Comparison of ENCODE assay signal across 8 cellular contexts in the genomic region with DNA sequence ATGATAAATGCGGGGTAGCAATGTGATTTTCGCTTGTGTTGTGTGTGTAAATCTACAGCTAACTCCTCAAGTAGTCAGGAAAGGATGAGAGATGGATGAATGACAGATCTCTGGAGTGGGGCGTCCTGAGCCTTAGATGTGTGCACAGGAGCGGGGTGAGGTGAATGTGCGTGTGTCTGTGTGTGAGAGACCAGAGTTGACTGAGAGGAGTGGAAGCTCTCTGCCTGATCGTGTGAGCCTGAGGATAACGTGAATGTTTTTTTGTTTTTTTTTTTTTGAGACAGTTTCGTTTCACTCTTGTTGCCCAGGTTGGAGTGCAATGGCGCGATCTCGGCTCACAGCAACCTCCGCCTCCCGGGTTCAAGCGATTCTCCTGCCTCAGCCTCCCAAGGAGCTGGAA. TPM values are rescaled to one million over a fixed set of nuclear protein-coding genes. Genes with fewer than 3 reads are reported as not detected.
DNase-seq lines count a peak whose midpoint lies in the region; ATAC-seq and TF ChIP-seq lines count a peak whose summit lies in the region.

No MANE protein-coding gene starts in this region.

- H3F3A ChIP-seq in neural progenitor cell (ENCODE audit: low read depth): peaks cover 4% of the 10 kb centered on the region

- no peaks in the 10 kb centered on the region for H3K9me3 ChIP-seq in OCI-LY3 (ENCODE audit: insufficient read depth, low read length)
- H3K9me3 ChIP-seq in neural progenitor cell (ENCODE audit: low read depth): no peaks in the 10 kb centered on the region

- H3K79me2 ChIP-seq in OCI-LY3 (ENCODE audit: low read length): peaks cover 11% of the 10 kb centered on the region
- peaks cover 53% of the 10 kb centered on the region for H3K79me2 ChIP-seq in neural progenitor cell (ENCODE audit: low read depth)

- H3K9me3 Mint-ChIP-seq in CD14-positive monocyte: peaks cover 38 to 86% (median 84%) of the 10 kb centered on the region in 7 donors
- H3K9me3 Mint-ChIP-seq in endothelial cell (ENCODE audit: unreplicated experiment): peaks cover 9% of the 10 kb centered on the region
- H3K9me3 Mint-ChIP-seq in neural progenitor cell: peaks cover 72% of the 10 kb centered on the region

- TF ChIP-seq CTCF in CD14-positive monocyte (IDR thresholded peaks at IDR 0.05): no peak
- TF ChIP-seq CTCF in OCI-LY3 (IDR thresholded peaks at IDR 0.05; ENCODE audit: low read depth, low read length): no peak
- TF ChIP-seq CTCF in endothelial cell (IDR thresholded peaks at IDR 0.05; ENCODE audit: unreplicated experiment): no peak
- TF ChIP-seq CTCF in neural progenitor cell (IDR thresholded peaks at IDR 0.05): no peak

- H3K4me1 ChIP-seq in OCI-LY3 (ENCODE audit: low read length) (no peaks in the 10 kb centered on the region), neural progenitor cell (peaks cover 6% of the 10 kb centered on the region)

- peak overlapping the region in 1 of 7 donors; percentile 16 for H3K27ac Mint-ChIP-seq in CD14-positive monocyte
- H3K27ac Mint-ChIP-seq in endothelial cell (ENCODE audit: unreplicated experiment): peak overlapping the region; percentile 53
- H3K27ac Mint-ChIP-seq in neural progenitor cell: peak overlapping the region; percentile 25

- no peak for ATAC-seq in HG02870 (IDR thresholded peaks at IDR 0.05; ENCODE audit: unreplicated experiment)

- H4K20me1 ChIP-seq in OCI-LY3 (ENCODE audit: insufficient read depth, low read length) (no peaks in the 10 kb centered on the region), neural progenitor cell (ENCODE audit: low read depth) (no peaks in the 10 kb centered on the region)

- peak overlapping the region; percentile 97 to 100 for H3K4me3 Mint-ChIP-seq in CD14-positive monocyte
- H3K4me3 Mint-ChIP-seq in endothelial cell (ENCODE audit: unreplicated experiment): peak overlapping the region; percentile 100
- peak overlapping the region; percentile 98 for H3K4me3 Mint-ChIP-seq in neural progenitor cell

- peaks cover 33% of the 10 kb centered on the region for H3K36me3 ChIP-seq in OCI-LY3 (replicated peaks; ENCODE audit: low read depth, low read length)
- H3K36me3 ChIP-seq in neural progenitor cell: peaks cover 8% of the 10 kb centered on the region

- H3K36me3 Mint-ChIP-seq in CD14-positive monocyte: peaks cover 25 to 39% of the 10 kb centered on the region in 2 donors
- H3K36me3 Mint-ChIP-seq in endothelial cell (ENCODE audit: low read depth, unreplicated experiment): peaks cover 73% of the 10 kb centered on the region
- H3K36me3 Mint-ChIP-seq in neural progenitor cell: peaks cover 56% of the 10 kb centered on the region

- DNase-seq in CD14-positive monocyte (ENCODE audit: low spot score) (no peak), endothelial cell (ENCODE audit: low spot score) (no peak), neural progenitor cell (ENCODE audit: low spot score) (no peak), NAMALWA (ENCODE audit: low spot score) (no peak), NCI-H82 (lab: John Stamatoyannopoulos, UW) (no peak), NCI-H345 (lab: John Stamatoyannopoulos, UW) (no peak)

- H3K27me3 ChIP-seq in OCI-LY3 (ENCODE audit: low read depth, low read length) (no peaks in the 10 kb centered on the region), neural progenitor cell (no peaks in the 10 kb centered on the region)

- H3K4me1 Mint-ChIP-seq in CD14-positive monocyte (peaks cover 13% of the 10 kb centered on the region), endothelial cell (ENCODE audit: unreplicated experiment) (peaks cover 23% of the 10 kb centered on the region), neural progenitor cell (peaks cover 10% of the 10 kb centered on the region)

- H3K4me2 ChIP-seq in OCI-LY3 (ENCODE audit: low read length) (peak overlapping the region; percentile 72), neural progenitor cell (peak overlapping the region; percentile 71)

- H2AFZ ChIP-seq in OCI-LY3 (ENCODE audit: low read depth, low read length): no peak overlapping the region
- H2AFZ ChIP-seq in neural progenitor cell (replicated peaks): peak overlapping the region; percentile 100

- H3K9ac ChIP-seq in OCI-LY3 (ENCODE audit: low read length): no peak overlapping the region
- H3K9ac ChIP-seq in neural progenitor cell: peak overlapping the region; percentile 61

- intact Hi-C loops in CD14-positive monocyte (cut with micrococcal nuclease): loop anchor here (5.0 to 10.0 kb wide), 6 partner anchors 94 to 186 kb away; a partner anchor contains a TSS

- H3K27ac ChIP-seq in OCI-LY3 (ENCODE audit: low read length): no peak overlapping the region
- no peak overlapping the region for H3K27ac ChIP-seq in neural progenitor cell

- peaks cover 2 to 5% (median 3%) of the 10 kb centered on the region in 3 donors for H3K27me3 Mint-ChIP-seq in CD14-positive monocyte (ENCODE audit: low read depth in 3 of 3)
- peaks cover 6% of the 10 kb centered on the region for H3K27me3 Mint-ChIP-seq in endothelial cell (ENCODE audit: unreplicated experiment)
- H3K27me3 Mint-ChIP-seq in neural progenitor cell (ENCODE audit: insufficient read depth, low read depth): peaks cover 10% of the 10 kb centered on the region

- peak overlapping the region; percentile 100 for H3K4me3 ChIP-seq in OCI-LY3 (ENCODE audit: low read length)
- peak overlapping the region; percentile 97 for H3K4me3 ChIP-seq in neural progenitor cell

RNA-seq across cellular contexts. Expression of a gene that starts 0.8 kb away (rescaled TPM):
- 1 to 10 TPM in 1 of 2 donors, not detected in 1; 1.2 TPM for polyA plus RNA-seq in CD14-positive monocyte
- total RNA-seq in endothelial cell (ENCODE audit: unreplicated experiment) (9.2 TPM), neural progenitor cell (ENCODE audit: low replicate concordance) (13.6 and 13.8 TPM in 2 replicates)

RNA-seq across cellular contexts. Expression of a gene that starts 21.6 kb away (rescaled TPM):
- 1 to 10 TPM in 1 of 2 donors, under 1 TPM in 1; 0.84 to 1.7 TPM for polyA plus RNA-seq in CD14-positive monocyte
- 9.7 TPM for total RNA-seq in endothelial cell (ENCODE audit: unreplicated experiment)
- 26.9 and 27.7 TPM in 2 replicates for total RNA-seq in neural progenitor cell (ENCODE audit: low replicate concordance)
